Comparison of ENCODE assay signal across 14 cellular contexts in genomic region chr1:52996653-52997052, GRCh38.
DNase-seq lines count a peak whose midpoint lies in the region; ATAC-seq and TF ChIP-seq lines count a peak whose summit lies in the region.
"Had no signal": no experiment of that assay in that cellular context is flagged by ENCODE, and none has a peak within 500 bp of the region (broad histone marks: within the 10 kb centered on the region; RNA-seq: fewer than 3 reads in every experiment).

No MANE protein-coding gene starts in this region.

- no peaks in the 10 kb centered on the region for H3K27me3 Mint-ChIP-seq in activated T-cell treated with anti-CD3 and anti-CD28 coated beads, Interleukin-2, amount 50 U/mL, for 4 hours (ENCODE audit: low read depth)
- H3K27me3 Mint-ChIP-seq: CD4-positive, CD25-positive, alpha-beta regulatory T cell had no signal

- H3K79me2 ChIP-seq in PC-3 (ENCODE audit: low read length): no peaks in the 10 kb centered on the region

- CTCF ChIA-PET in PC-3 (lab: Charles Lee): no interaction called here

- no peaks in the 10 kb centered on the region for H3F3A ChIP-seq in PC-3 (ENCODE audit: low read length, unreplicated experiment)

- H3K9me3 ChIP-seq in PC-3 (ENCODE audit: low read length): no peaks in the 10 kb centered on the region
- H3K9me3 ChIP-seq: BLaER1, HAP-1 had no signal

- H4K20me1 ChIP-seq in PC-3 (ENCODE audit: low read length): no peaks in the 10 kb centered on the region
- H4K20me1 ChIP-seq: BLaER1 had no signal

- H3K4me3 Mint-ChIP-seq in activated T-cell treated with anti-CD3 and anti-CD28 coated beads, Interleukin-2, amount 50 U/mL, for 4 hours: no peak overlapping the region
- H3K4me3 Mint-ChIP-seq: CD4-positive, CD25-positive, alpha-beta regulatory T cell had no signal

- H3K36me3 Mint-ChIP-seq in activated T-cell treated with anti-CD3 and anti-CD28 coated beads, Interleukin-2, amount 50 U/mL, for 4 hours (ENCODE audit: insufficient read depth): peaks cover 15% of the 10 kb centered on the region

- no peaks in the 10 kb centered on the region for H3K4me1 ChIP-seq in PC-3 (ENCODE audit: insufficient read depth, low read length)
- H3K4me1 ChIP-seq: BLaER1, HAP-1 had no signal

- intact Hi-C loops in PC-3 (cut with micrococcal nuclease): loop anchor here (10.0 kb wide), 1 partner anchor 62 kb away; no protein-coding TSS in a partner anchor

- no peaks in the 10 kb centered on the region for H3K9me2 ChIP-seq in PC-3 (replicated peaks; ENCODE audit: low read length)

- H3K27me3 ChIP-seq in PC-3 (ENCODE audit: low read length): no peaks in the 10 kb centered on the region
- H3K27me3 ChIP-seq: BLaER1 had no signal

- ATAC-seq in PC-3: 0 out of 2 replicates have a peak, but pooled peaks have one; percentile 35
- ATAC-seq in activated T-cell treated with anti-CD3 and anti-CD28 coated beads, Interleukin-2, amount 50 U/mL, for 4 hours: no peak

- H3K27ac ChIP-seq in PC-3 (ENCODE audit: low read length) (no peak overlapping the region), cingulate gyrus (ENCODE audit: low read depth, low read length) (peak overlapping the region; percentile 8)
- H3K27ac ChIP-seq: BLaER1 had no signal

- no peak overlapping the region for H2AFZ ChIP-seq in PC-3 (ENCODE audit: low read length)

- DNase-seq in EH (ENCODE audit: low read depth) (peak; percentile 7), PC-3 (peak; percentile 16), fibroblast of pulmonary artery (ENCODE audit: low read depth) (peak; percentile 17), CD1c-positive myeloid dendritic cell (ENCODE audit: extremely low spot score) (no peak), LoVo (ENCODE audit: low spot score) (no peak)
- DNase-seq in activated T-cell treated with anti-CD3 and anti-CD28 coated beads, Interleukin-2, amount 50 U/mL, for 4 hours: no peak
- DNase-seq: 8988T; AML-193; Calu3; CD4-positive, CD25-positive, alpha-beta regulatory T cell; DMS 273 treated with DMSO at 0.1 percent for 48 hours had no signal

- H3K36me3 ChIP-seq in PC-3 (ENCODE audit: low read depth, low read length): peaks cover 5% of the 10 kb centered on the region; the same call in 1 of the 2 replicates
- H3K36me3 ChIP-seq: HAP-1 had no signal

- H3K9me3 Mint-ChIP-seq in activated T-cell treated with anti-CD3 and anti-CD28 coated beads, Interleukin-2, amount 50 U/mL, for 4 hours: no peaks in the 10 kb centered on the region
- H3K9me3 Mint-ChIP-seq: CD4-positive, CD25-positive, alpha-beta regulatory T cell had no signal

- BruUV-seq in PC-3 (replicated peaks; lab: Mats Ljungman, UMichigan): no TSS peak

- POLR2A ChIA-PET in PC-3 (lab: Charles Lee; ENCODE audit: unreplicated experiment): no interaction called here

- H3K9ac ChIP-seq in PC-3 (ENCODE audit: low read length): no peak overlapping the region
- H3K9ac ChIP-seq: BLaER1 had no signal

- no peak overlapping the region for H3K4me2 ChIP-seq in PC-3 (ENCODE audit: low read length)
- H3K4me2 ChIP-seq: BLaER1 had no signal

- H3K4me3 ChIP-seq in PC-3 (ENCODE audit: low read length): no peak overlapping the region
- no peak overlapping the region for H3K4me3 ChIP-seq in fibroblast of pulmonary artery (replicated peaks; ENCODE audit: low read depth, low read length)
- H3K4me3 ChIP-seq: BLaER1, HAP-1 had no signal

- TF ChIP-seq CTCF in PC-3 (conservative IDR thresholded peaks at IDR 0.05; ENCODE audit: low read depth, low read length) (no peak), fibroblast of pulmonary artery (IDR thresholded peaks at IDR 0.05; ENCODE audit: low read length, missing control alignments) (no peak)

- no peaks in the 10 kb centered on the region for H3K4me1 Mint-ChIP-seq in activated T-cell treated with anti-CD3 and anti-CD28 coated beads, Interleukin-2, amount 50 U/mL, for 4 hours (ENCODE audit: low read depth)
- H3K4me1 Mint-ChIP-seq: CD4-positive, CD25-positive, alpha-beta regulatory T cell had no signal

Comparison
In these comparisons a context has a peak if more than half of its experiments do, and no peak if none do; other contexts are left out.
1. DNase-seq: peak in EH (single experiment), PC-3 (single experiment) and fibroblast of pulmonary artery (single experiment); none in CD1c-positive myeloid dendritic cell (single experiment), LoVo (single experiment) and activated T-cell treated with anti-CD3 and anti-CD28 coated beads, Interleukin-2, amount 50 U/mL, for 4 hours (single experiment).